Comparison of ENCODE assay signal across 23 cellular contexts in the genomic region with DNA sequence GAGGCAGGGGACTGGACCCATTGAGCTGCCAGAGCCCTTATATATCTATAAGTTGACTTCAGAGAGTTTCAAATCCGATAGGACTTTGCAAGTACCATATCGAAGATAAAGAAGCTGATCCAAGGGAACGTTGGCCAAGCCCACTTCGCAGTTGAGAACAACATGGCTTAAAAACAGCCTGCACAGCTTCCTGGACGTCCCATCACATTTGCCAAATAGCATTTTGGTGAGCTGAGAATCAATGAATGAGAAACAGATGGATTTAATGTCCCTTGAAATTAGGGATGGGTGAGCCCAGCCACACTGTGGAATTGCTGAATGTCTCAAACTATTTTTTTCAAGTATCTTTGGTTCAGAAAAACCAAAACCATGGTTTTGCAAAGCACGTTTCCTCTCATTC.
"Had no signal": no experiment of that assay in that cellular context is flagged by ENCODE, and none has a peak within 500 bp of the region (broad histone marks: within the 10 kb centered on the region; RNA-seq: fewer than 3 reads in every experiment).

No MANE protein-coding gene starts in this region.

- H3K4me3 Mint-ChIP-seq: activated naive CD8-positive, alpha-beta T cell treated with anti-CD3 and anti-CD28 coated beads for 36 hours; activated T-cell treated with anti-CD3 and anti-CD28 coated beads, Interleukin-2, amount 50 U/mL, for 24 hours; activated T-helper 17 cell treated with anti-CD3 and anti-CD28 coated beads, Interleukin-2, amount 50 U/mL, for 72 hours; endodermal cell; mesothelial cell of epicardium; naive thymus-derived CD8-positive, alpha-beta T cell; T-helper 1 cell treated with Interleukin-12 subunit alpha and Interleukin-12 subunit beta and Interleukin-4 antibody, amounts not matched to agents 30 μg/mL and 1 μg/mL, for 36 hours; WTC11 had no signal

- H3K27me3 ChIP-seq: esophagus squamous epithelium, tibial artery had no signal

- H3K9me3 ChIP-seq: esophagus squamous epithelium, sigmoid colon, tibial artery had no signal

- DNase-seq: activated CD8-positive, alpha-beta memory T cell treated with anti-CD3 and anti-CD28 coated beads, Interleukin-2, amount 50 U/mL, for 4 hours; activated naive CD4-positive, alpha-beta T cell treated with Interleukin-2 at 50 U/mL for 16 hours; activated naive CD8-positive, alpha-beta T cell treated with anti-CD3 and anti-CD28 coated beads for 36 hours; activated T-cell treated with anti-CD3 and anti-CD28 coated beads, Interleukin-2, amount 50 U/mL, for 24 hours; amygdala; cortex of kidney; endodermal cell; esophagus squamous epithelium; foreskin melanocyte; kidney; naive thymus-derived CD8-positive, alpha-beta T cell; retina; sigmoid colon; stimulated activated CD4-positive, alpha-beta T cell treated with anti-CD3 and anti-CD28 coated beads, Interleukin-12 subunit alpha, Interleukin-12 subunit beta, amount 100 ng/mL, for 4 hours; stimulated activated CD4-positive, alpha-beta T cell treated with anti-CD3 and anti-CD28 coated beads, Interleukin-4, amount 100 ng/mL, for 4 hours; stimulated activated naive CD8-positive, alpha-beta T cell treated with anti-CD3 and anti-CD28 coated beads, Interleukin-15, Interleukin-2, amounts not matched to agents 100 U/mL and 50 U/mL, for 24 hours; T1000; tibial artery had no signal

- H3K27ac ChIP-seq: esophagus squamous epithelium, sigmoid colon, tibial artery had no signal

- H3K27ac Mint-ChIP-seq: activated naive CD8-positive, alpha-beta T cell treated with anti-CD3 and anti-CD28 coated beads for 36 hours; activated T-cell treated with anti-CD3 and anti-CD28 coated beads, Interleukin-2, amount 50 U/mL, for 24 hours; activated T-helper 17 cell treated with anti-CD3 and anti-CD28 coated beads, Interleukin-2, amount 50 U/mL, for 72 hours; endodermal cell; mesothelial cell of epicardium; T-helper 1 cell treated with Interleukin-12 subunit alpha and Interleukin-12 subunit beta and Interleukin-4 antibody, amounts not matched to agents 30 μg/mL and 1 μg/mL, for 36 hours; WTC11 had no signal

- H3K4me3 ChIP-seq: esophagus squamous epithelium, lung, sigmoid colon, tibial artery had no signal

- H3K36me3 Mint-ChIP-seq: activated naive CD8-positive, alpha-beta T cell treated with anti-CD3 and anti-CD28 coated beads for 36 hours; mesothelial cell of epicardium; naive thymus-derived CD8-positive, alpha-beta T cell; WTC11 had no signal

- H3K9me3 Mint-ChIP-seq: activated naive CD8-positive, alpha-beta T cell treated with anti-CD3 and anti-CD28 coated beads for 36 hours; activated T-cell treated with anti-CD3 and anti-CD28 coated beads, Interleukin-2, amount 50 U/mL, for 24 hours; activated T-helper 17 cell treated with anti-CD3 and anti-CD28 coated beads, Interleukin-2, amount 50 U/mL, for 72 hours; endodermal cell; mesothelial cell of epicardium; naive thymus-derived CD8-positive, alpha-beta T cell; T-helper 1 cell treated with Interleukin-12 subunit alpha and Interleukin-12 subunit beta and Interleukin-4 antibody, amounts not matched to agents 30 μg/mL and 1 μg/mL, for 36 hours had no signal

- H3K36me3 ChIP-seq: esophagus squamous epithelium, sigmoid colon, tibial artery had no signal

- H3K27me3 Mint-ChIP-seq: activated naive CD8-positive, alpha-beta T cell treated with anti-CD3 and anti-CD28 coated beads for 36 hours; activated T-cell treated with anti-CD3 and anti-CD28 coated beads, Interleukin-2, amount 50 U/mL, for 24 hours; activated T-helper 17 cell treated with anti-CD3 and anti-CD28 coated beads, Interleukin-2, amount 50 U/mL, for 72 hours had no signal

- H3K4me1 ChIP-seq: sigmoid colon, tibial artery had no signal
